1 cellular context compared by ENCODE assay signal in genomic region chr22:39528681-39529486, GRCh38.
A peak's percentile ranks its signal among the peaks of the same experiment; 100 is the strongest.
TF ChIP-seq lines count a peak whose summit lies in the region.

No MANE protein-coding gene starts in this region.

TF ChIP-seq in HepG2, 621 proteins besides CTCF, POLR2A, EP300 and RAD21 (continued from another document and continues in another):
- TF ChIP-seq ZNF691 (CRISPR knock-in tag; IDR thresholded peaks at IDR 0.05; ENCODE audit: borderline replicate concordance, low read depth) (peak; percentile 93; the same call in 1 of the 2 replicates), SNAPC2 (CRISPR knock-in tag; IDR thresholded peaks at IDR 0.05) (no peak), PLRG1 (conservative IDR thresholded peaks at IDR 0.05) (no peak), RFX3 (CRISPR knock-in tag; IDR thresholded peaks at IDR 0.05) (no peak), ZNF597 (CRISPR knock-in tag; IDR thresholded peaks at IDR 0.05) (no peak), MED8 (CRISPR knock-in tag; IDR thresholded peaks at IDR 0.05; ENCODE audit: insufficient replicate concordance) (no peak), FOXC1 (CRISPR knock-in tag; IDR thresholded peaks at IDR 0.05; ENCODE audit: borderline replicate concordance) (no peak; the same call in 1 of the 2 replicates), PRDM10 (CRISPR knock-in tag; IDR thresholded peaks at IDR 0.05; ENCODE audit: low read depth) (0 out of 2 replicates have a peak, but pooled peaks have one; percentile 32), TCF12 (IDR thresholded peaks at IDR 0.05) (no peak), TCF12 (CRISPR knock-in tag; IDR thresholded peaks at IDR 0.05) (no peak), STAG1 (CRISPR knock-in tag; IDR thresholded peaks at IDR 0.05) (peak; percentile 95), FUBP1 (CRISPR knock-in tag; IDR thresholded peaks at IDR 0.05; ENCODE audit: borderline replicate concordance) (peak; percentile 74; the same call in 1 of the 2 replicates), ZNF121 (CRISPR knock-in tag; IDR thresholded peaks at IDR 0.05) (no peak), BCLAF1 (IDR thresholded peaks at IDR 0.05) (no peak), DRAP1 (CRISPR knock-in tag; IDR thresholded peaks at IDR 0.05) (no peak), ZNF614 (CRISPR knock-in tag; IDR thresholded peaks at IDR 0.05; ENCODE audit: borderline replicate concordance) (peak; percentile 89; the same call in 1 of the 2 replicates), EZH2 (conservative IDR thresholded peaks at IDR 0.05; ENCODE audit: low read depth, low read length) (no peak), ZBTB14 (CRISPR knock-in tag; IDR thresholded peaks at IDR 0.05) (peak; percentile 28; the same call in 1 of the 2 replicates), ZFP1 (CRISPR knock-in tag; IDR thresholded peaks at IDR 0.05) (0 out of 2 replicates have a peak, but pooled peaks have one; percentile 46), MTA3 (CRISPR knock-in tag; IDR thresholded peaks at IDR 0.05) (no peak), ARNTL (CRISPR knock-in tag; IDR thresholded peaks at IDR 0.05) (no peak), BRF2 (CRISPR knock-in tag; IDR thresholded peaks at IDR 0.05) (no peak), ZNF281 (CRISPR knock-in tag; IDR thresholded peaks at IDR 0.05; ENCODE audit: borderline replicate concordance) (peak; percentile 43; the same call in 1 of the 2 replicates), ZNF260 (CRISPR knock-in tag; IDR thresholded peaks at IDR 0.05; ENCODE audit: borderline replicate concordance, low read depth) (no peak), ZBTB38 (CRISPR knock-in tag; IDR thresholded peaks at IDR 0.05) (peak; percentile 69), E2F1 (CRISPR knock-in tag; IDR thresholded peaks at IDR 0.05) (no peak), ZNF629 (CRISPR knock-in tag; conservative IDR thresholded peaks at IDR 0.05) (0 out of 2 replicates have a peak, but pooled peaks have one; percentile 41), ZNF280D (CRISPR knock-in tag; IDR thresholded peaks at IDR 0.05) (0 out of 2 replicates have a peak, but pooled peaks have one; percentile 11), TBX3 (IDR thresholded peaks at IDR 0.05; ENCODE audit: borderline replicate concordance) (no peak), SUZ12 (IDR thresholded peaks at IDR 0.05; ENCODE audit: low read depth, low read length) (no peak)
